8 cellular contexts compared by ENCODE assay signal in genomic region chr21:15514073-15514946, GRCh38.
DNase-seq lines count a peak whose midpoint lies in the region; ATAC-seq, FAIRE-seq and TF ChIP-seq lines count a peak whose summit lies in the region.

No MANE protein-coding gene starts in this region.

- intact Hi-C loops in activated B cell treated with CpG ODN at 0.5 μM for 24 hours (cut with micrococcal nuclease) (loop anchor here (1.0 to 5.0 kb wide), 3 partner anchors 31 to 1131 kb away; partner anchors contain the start of gene HSPA13), HepG2 (cut with micrococcal nuclease; ENCODE audit: unreplicated experiment) (loop anchor here (5.0 kb wide), 1 partner anchor 1132 kb away; the partner anchor contains the start of gene HSPA13)

- H4K20me1 ChIP-seq in HepG2 (ENCODE audit: insufficient read depth, low read length): no peaks in the 10 kb centered on the region

- DNase-seq in activated B cell treated with CpG ODN at 0.5 μM for 24 hours: peak; percentile 15
- DNase-seq in HepG2 (ENCODE audit: low spot score): peak; percentile 94
- no peak for DNase-seq in NCI-H82 (lab: John Stamatoyannopoulos, UW)
- DNase-seq in endodermal cell: no peak
- DNase-seq in amniotic stem cell (lab: John Stamatoyannopoulos, UW): no peak
- DNase-seq in NCI-H146 treated with DMSO at 0.1 percent for 48 hours (lab: John Stamatoyannopoulos, UW; ENCODE audit: unreplicated experiment): no peak

- peak overlapping the region; percentile 81 for H3K4me2 ChIP-seq in HepG2 (ENCODE audit: low read depth, low read length)

- TF ChIP-seq EP300 in HepG2 (IDR thresholded peaks at IDR 0.05; ENCODE audit: low read depth in 2 of 2, low read length in 2 of 2) (peak; percentile 76 to 92; a peak in 3 of 4 replicates), HepG2 (CRISPR knock-in tag; IDR thresholded peaks at IDR 0.05; ENCODE audit: borderline replicate concordance) (peak; percentile 85)

- peak overlapping the region; percentile 59 for H3K9ac ChIP-seq in HepG2 (ENCODE audit: insufficient read depth, low read depth, low read length)
- H3K9ac ChIP-seq in endodermal cell (ENCODE audit: extremely low read depth, low read length, poor library complexity, severe bottlenecking): no peak overlapping the region

- H3K4me1 ChIP-seq in HepG2 (ENCODE audit: insufficient read depth, low read length) (peaks cover 42% of the 10 kb centered on the region), endodermal cell (ENCODE audit: control insufficient read depth, insufficient read depth, low read length) (no peaks in the 10 kb centered on the region)

- H3K9me3 ChIP-seq in HepG2 (ENCODE audit: low read length) (no peaks in the 10 kb centered on the region), endodermal cell (ENCODE audit: control insufficient read depth, low read length) (no peaks in the 10 kb centered on the region)

- peak; percentile 70 for FAIRE-seq in HepG2 (lab: Jason Lieb, UNC)

- CTCF ChIA-PET in activated B cell treated with CpG ODN at 0.5 μM for 24 hours (lab: Charles Lee): interaction anchor here (0.7 kb wide), 1 partner anchor 32 kb away, joined by 3 read pairs; no protein-coding TSS in a partner anchor
- CTCF ChIA-PET in HepG2 (lab: Yijun Ruan, JAX; ENCODE audit: low intra/inter-chr PET ratio, low total read pairs): no interaction called here

- in situ Hi-C loops in HepG2 (cut with HindIII; ENCODE audit: extremely low pct_ligation_motif_present, low pct_unique_long_range_greater_than_20kb): no loop called here

- POLR2A ChIA-PET in activated B cell treated with CpG ODN at 0.5 μM for 24 hours (lab: Charles Lee) (no interaction called here), HepG2 (lab: Yijun Ruan, JAX) (no interaction called here)

- peaks cover 18% of the 10 kb centered on the region for H3K4me1 Mint-ChIP-seq in activated B cell treated with CpG ODN at 0.5 μM for 24 hours
- no peaks in the 10 kb centered on the region for H3K4me1 Mint-ChIP-seq in endodermal cell

- BruUV-seq in HepG2 (replicated peaks; lab: Mats Ljungman, UMichigan): no TSS peak

- ATAC-seq in GM19035 (IDR thresholded peaks at IDR 0.05; ENCODE audit: unreplicated experiment) (peak; percentile 96), HG03135 (IDR thresholded peaks at IDR 0.05; ENCODE audit: unreplicated experiment) (peak; percentile 96), activated B cell treated with CpG ODN at 0.5 μM for 24 hours (ENCODE audit: low read depth) (peak; percentile 97), HepG2 (peak; percentile 100)

- H3K27me3 Mint-ChIP-seq in activated B cell treated with CpG ODN at 0.5 μM for 24 hours (no peaks in the 10 kb centered on the region), endodermal cell (ENCODE audit: insufficient read depth) (no peaks in the 10 kb centered on the region)

- H3K27me3 ChIP-seq in HepG2 (ENCODE audit: control insufficient read depth in 1 of 2, insufficient read depth in 2 of 2, low read length in 2 of 2) (no peaks in the 10 kb centered on the region; a peak in 1 of 5 replicates), endodermal cell (ENCODE audit: control insufficient read depth, insufficient read depth, low read length, poor library complexity, severe bottlenecking) (no peaks in the 10 kb centered on the region)

- peak; percentile 30; the same call in 1 of the 2 replicates for TF ChIP-seq RAD21 in HepG2 (CRISPR knock-in tag; IDR thresholded peaks at IDR 0.05)

- H3K79me2 ChIP-seq in HepG2 (ENCODE audit: insufficient read depth, low read length): no peaks in the 10 kb centered on the region

- no peak for TF ChIP-seq POLR2A in HepG2 (IDR thresholded peaks at IDR 0.05; ENCODE audit: insufficient read depth in 1 of 2, low read depth in 2 of 2, low read length in 2 of 2)

- H3K9me3 Mint-ChIP-seq in activated B cell treated with CpG ODN at 0.5 μM for 24 hours: peaks cover 4% of the 10 kb centered on the region
- H3K9me3 Mint-ChIP-seq in endodermal cell: peaks cover 4% of the 10 kb centered on the region

- H3K4me3 ChIP-seq in HepG2 (replicated peaks in 1 of 3; ENCODE audit: insufficient read depth in 1 of 3, low read depth in 2 of 3, low read length in 3 of 3) (peak overlapping the region; percentile 36 to 41 (median 38); a peak in 4 of 6 replicates), endodermal cell (ENCODE audit: low read length) (no peak overlapping the region)

- H3K36me3 Mint-ChIP-seq in activated B cell treated with CpG ODN at 0.5 μM for 24 hours (ENCODE audit: low read depth) (no peaks in the 10 kb centered on the region), endodermal cell (ENCODE audit: low read depth) (no peaks in the 10 kb centered on the region)

- H3K4me3 Mint-ChIP-seq in activated B cell treated with CpG ODN at 0.5 μM for 24 hours: peak overlapping the region; percentile 3
- H3K4me3 Mint-ChIP-seq in endodermal cell: no peak overlapping the region

- TF ChIP-seq CTCF in activated B cell treated with CpG ODN at 0.5 μM for 24 hours (IDR thresholded peaks at IDR 0.05) (no peak), HepG2 (CRISPR knock-in tag; IDR thresholded peaks at IDR 0.05) (no peak), endodermal cell (conservative IDR thresholded peaks at IDR 0.05) (no peak)

- peak overlapping the region; percentile 11 for H2AFZ ChIP-seq in HepG2 (ENCODE audit: low read length)

- WGBS in HepG2 (ENCODE audit: low lambda C conversion rate): under 1% methylated on average over 8 of the region's 8 CpGs
- 92 to 97% methylated on average over 7 of the region's 8 CpGs for WGBS in endodermal cell (ENCODE audit: insufficient coverage in 1 of 2, insufficient read length in 1 of 2), 2 experiments

- H3K36me3 ChIP-seq in HepG2 (replicated peaks in 1 of 2; ENCODE audit: control insufficient read depth in 1 of 2, insufficient read depth in 2 of 2, low read length in 2 of 2) (no peaks in the 10 kb centered on the region), endodermal cell (ENCODE audit: control insufficient read depth, insufficient read depth, low read length) (no peaks in the 10 kb centered on the region)

- H3K27ac ChIP-seq in HepG2 (ENCODE audit: extremely low read length, insufficient read depth, low read length) (peak overlapping the region; percentile 79), endodermal cell (ENCODE audit: low read depth, low read length) (no peak overlapping the region)

- H3K27ac Mint-ChIP-seq in activated B cell treated with CpG ODN at 0.5 μM for 24 hours (peak overlapping the region; percentile 69), endodermal cell (no peak overlapping the region)

TF ChIP-seq in HepG2, 621 proteins besides CTCF, POLR2A, EP300 and RAD21 (continues in another document):
- TF ChIP-seq ZBTB26 (CRISPR knock-in tag; IDR thresholded peaks at IDR 0.05; ENCODE audit: borderline replicate concordance) (no peak), ZSCAN22 (CRISPR knock-in tag; IDR thresholded peaks at IDR 0.05) (no peak), BRD4 (CRISPR knock-in tag; IDR thresholded peaks at IDR 0.05) (0 out of 2 replicates have a peak, but pooled peaks have one; percentile 58), ZKSCAN5 (CRISPR knock-in tag; IDR thresholded peaks at IDR 0.05) (no peak), ARID4A (CRISPR knock-in tag; IDR thresholded peaks at IDR 0.05; ENCODE audit: borderline replicate concordance) (peak; percentile 49; the same call in 1 of the 2 replicates), DR1 (CRISPR knock-in tag; IDR thresholded peaks at IDR 0.05) (no peak), NR0B2 (CRISPR knock-in tag; IDR thresholded peaks at IDR 0.05) (no peak), ZNF556 (CRISPR knock-in tag; IDR thresholded peaks at IDR 0.05; ENCODE audit: borderline replicate concordance) (peak; percentile 80; the same call in 1 of the 2 replicates)

Comparison
In these comparisons a context has a peak if more than half of its experiments do, and no peak if none do; other contexts are left out.
1. DNase-seq: peak in activated B cell treated with CpG ODN at 0.5 μM for 24 hours (single experiment) and HepG2 (single experiment); none in NCI-H82 (single experiment), endodermal cell (single experiment), amniotic stem cell (single experiment) and NCI-H146 treated with DMSO at 0.1 percent for 48 hours (single experiment).
2. Peak in every context shown above with its lines, with median percentiles within 50 percentile points of each other: ATAC-seq.